ENCODE assay signal across 1 cellular context in the genomic region with DNA sequence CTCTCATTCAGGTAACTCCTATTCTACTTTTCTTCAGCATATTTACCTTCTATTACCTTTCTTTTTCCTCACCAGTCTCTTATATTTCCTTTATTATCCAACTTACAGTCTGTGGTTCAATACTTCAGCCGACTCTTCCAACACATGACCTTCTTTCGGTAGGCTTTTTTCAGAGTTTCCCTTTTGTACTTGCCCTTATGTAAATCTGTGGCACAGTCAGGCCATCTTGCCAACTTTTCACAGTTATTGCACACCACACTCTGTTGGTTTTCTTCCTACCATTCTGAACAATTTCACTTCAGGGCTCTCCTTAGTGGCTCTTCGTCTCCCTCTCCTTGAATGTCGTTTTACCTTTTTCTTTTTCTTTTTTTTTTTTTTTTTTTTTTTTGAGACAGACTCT.
TF ChIP-seq lines count a peak whose summit lies in the region.

No MANE protein-coding gene starts in this region.

TF ChIP-seq in HepG2, 621 proteins besides CTCF, POLR2A, EP300 and RAD21 (continued from another document):
- TF ChIP-seq ZNF18 (CRISPR knock-in tag; IDR thresholded peaks at IDR 0.05; ENCODE audit: insufficient replicate concordance): peak; percentile 1
- TF ChIP-seq, protein P1, sequence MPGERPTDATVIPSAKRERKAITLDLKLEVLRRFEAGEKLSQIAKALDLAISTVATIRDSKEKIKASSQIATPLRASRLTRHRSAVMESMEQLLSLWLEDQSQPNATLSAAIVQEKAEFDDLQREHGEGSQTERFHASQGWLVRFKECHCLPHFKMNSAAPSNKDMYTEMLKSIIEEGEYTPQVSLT (CRISPR knock-in tag; IDR thresholded peaks at IDR 0.05; ENCODE audit: borderline replicate concordance, low read depth): no peak
- TF ChIP-seq ZNF180 (CRISPR knock-in tag; IDR thresholded peaks at IDR 0.05; ENCODE audit: borderline replicate concordance, low read depth): no peak
- TF ChIP-seq ZNF788 (CRISPR knock-in tag; IDR thresholded peaks at IDR 0.05; ENCODE audit: borderline replicate concordance): no peak
- no peak for TF ChIP-seq NFE2 (CRISPR knock-in tag; IDR thresholded peaks at IDR 0.05)
- TF ChIP-seq KAT7 (CRISPR knock-in tag; IDR thresholded peaks at IDR 0.05; ENCODE audit: borderline replicate concordance): 0 out of 2 replicates have a peak, but pooled peaks have one; percentile 13
- no peak for TF ChIP-seq BCL6 (CRISPR knock-in tag; IDR thresholded peaks at IDR 0.05)
- TF ChIP-seq ZNF552 (CRISPR knock-in tag; IDR thresholded peaks at IDR 0.05; ENCODE audit: borderline replicate concordance): no peak
- TF ChIP-seq ZSCAN20 (CRISPR knock-in tag; IDR thresholded peaks at IDR 0.05; ENCODE audit: borderline replicate concordance): no peak
- TF ChIP-seq, protein P2, sequence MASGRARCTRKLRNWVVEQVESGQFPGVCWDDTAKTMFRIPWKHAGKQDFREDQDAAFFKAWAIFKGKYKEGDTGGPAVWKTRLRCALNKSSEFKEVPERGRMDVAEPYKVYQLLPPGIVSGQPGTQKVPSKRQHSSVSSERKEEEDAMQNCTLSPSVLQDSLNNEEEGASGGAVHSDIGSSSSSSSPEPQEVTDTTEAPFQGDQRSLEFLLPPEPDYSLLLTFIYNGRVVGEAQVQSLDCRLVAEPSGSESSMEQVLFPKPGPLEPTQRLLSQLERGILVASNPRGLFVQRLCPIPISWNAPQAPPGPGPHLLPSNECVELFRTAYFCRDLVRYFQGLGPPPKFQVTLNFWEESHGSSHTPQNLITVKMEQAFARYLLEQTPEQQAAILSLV (CRISPR knock-in tag; IDR thresholded peaks at IDR 0.05; ENCODE audit: borderline replicate concordance): no peak
- no peak for TF ChIP-seq NFKB2 (CRISPR knock-in tag; IDR thresholded peaks at IDR 0.05; ENCODE audit: borderline replicate concordance)
- no peak for TF ChIP-seq ZNF337 (CRISPR knock-in tag; IDR thresholded peaks at IDR 0.05; ENCODE audit: borderline replicate concordance, low read depth)
